In genomic region chr15:50181983-50182232, GRCh38 we compare ENCODE assay signal across 8 cellular contexts. TPM values are rescaled to one million over a fixed set of nuclear protein-coding genes. Genes with fewer than 3 reads are reported as not detected.
DNase-seq lines count a peak whose midpoint lies in the region; ATAC-seq and TF ChIP-seq lines count a peak whose summit lies in the region.

Gene SLC27A2, plus strand, starts transcription at chr15:50182196. Its CDS starts 232 bp downstream, at chr15:50182428.

- no peak for ATAC-seq in activated CD4-positive, alpha-beta T cell treated with anti-CD3 and anti-CD28 coated beads for 36 hours
- ATAC-seq in HG02852 (IDR thresholded peaks at IDR 0.05; ENCODE audit: unreplicated experiment) (peak; percentile 45), Panc1 (peak; percentile 79)
- peak; percentile 75 for ATAC-seq in naive thymus-derived CD4-positive, alpha-beta T cell

- peaks cover 26% of the 10 kb centered on the region for H3K4me1 Mint-ChIP-seq in activated CD4-positive, alpha-beta T cell treated with anti-CD3 and anti-CD28 coated beads for 36 hours
- H3K4me1 Mint-ChIP-seq in naive thymus-derived CD4-positive, alpha-beta T cell = peaks cover 7 to 56% (median 12%) of the 10 kb centered on the region in 7 donors

- H3K36me3 ChIP-seq in Panc1 (ENCODE audit: control insufficient read depth, insufficient read depth, low read length) (no peaks in the 10 kb centered on the region), endocrine pancreas (ENCODE audit: control insufficient read depth, insufficient read depth, low read length) (no peaks in the 10 kb centered on the region)
- H3K36me3 ChIP-seq in naive thymus-derived CD4-positive, alpha-beta T cell (ENCODE audit: control insufficient read depth in 2 of 3, insufficient read depth in 3 of 3, low read length in 3 of 3) = no peaks in the 10 kb centered on the region

- H3K27me3 ChIP-seq in Panc1 (ENCODE audit: control insufficient read depth, insufficient read depth, low read length) (peaks cover 19% of the 10 kb centered on the region), endocrine pancreas (ENCODE audit: control insufficient read depth, insufficient read depth, low read length) (no peaks in the 10 kb centered on the region)
- H3K27me3 ChIP-seq in naive thymus-derived CD4-positive, alpha-beta T cell (ENCODE audit: control insufficient read depth in 2 of 2, insufficient read depth in 2 of 2, low read length in 2 of 2) = no peaks in the 10 kb centered on the region

- H3K4me1 ChIP-seq in Panc1 (ENCODE audit: control insufficient read depth, insufficient read depth, low read length) (peaks cover 10% of the 10 kb centered on the region; the same call in 1 of the 2 replicates), endocrine pancreas (ENCODE audit: control insufficient read depth, insufficient read depth, low read length) (no peaks in the 10 kb centered on the region)
- H3K4me1 ChIP-seq in naive thymus-derived CD4-positive, alpha-beta T cell (ENCODE audit: control insufficient read depth in 2 of 2, insufficient read depth in 2 of 2, low read length in 2 of 2) = peaks cover 0 to 6% of the 10 kb centered on the region in 2 donors

- in situ Hi-C loops in Panc1 (cut with HindIII; ENCODE audit: low pct_unique_long_range_greater_than_20kb, low sequenced_read_pairs) = no loop called here

- H3K36me3 Mint-ChIP-seq in activated CD4-positive, alpha-beta T cell treated with anti-CD3 and anti-CD28 coated beads for 36 hours (ENCODE audit: low read depth) = peaks cover 8% of the 10 kb centered on the region
- H3K36me3 Mint-ChIP-seq in naive thymus-derived CD4-positive, alpha-beta T cell = peaks cover 0 to 5% (median 0%) of the 10 kb centered on the region in 5 donors

- BruUV-seq in Panc1 (replicated peaks; lab: Mats Ljungman, UMichigan) = no TSS peak

- no peak for DNase-seq in activated CD4-positive, alpha-beta T cell treated with anti-CD3 and anti-CD28 coated beads for 36 hours
- no peak for DNase-seq in activated CD4-positive, alpha-beta T cell treated with anti-CD3 and anti-CD28 coated beads, Interleukin-2, amount 50 U/mL, for 48 hours
- no peak for DNase-seq in Panc1 (ENCODE audit: low read depth, low spot score)
- peak in 2 of 9 donors; percentile 31 to 37 for DNase-seq in naive thymus-derived CD4-positive, alpha-beta T cell
- DNase-seq in DMS114 treated with DMSO at 0.1 percent for 48 hours (lab: John Stamatoyannopoulos, UW; ENCODE audit: unreplicated experiment) = no peak
- no peak for DNase-seq in GOT3 (lab: John Stamatoyannopoulos, UW)

- CTCF ChIA-PET in activated CD4-positive, alpha-beta T cell treated with anti-CD3 and anti-CD28 coated beads for 36 hours (lab: Charles Lee) = interaction anchor here (0.9 to 2.6 kb wide), 5 partner anchors 14 to 727 kb away, joined by 3 to 9 read pairs (median 4); partner anchors contain the start of gene AP4E1
- CTCF ChIA-PET in Panc1 (lab: Charles Lee) = interaction anchor here (0.6 kb wide), 1 partner anchor 52 kb away, joined by 6 read pairs; no protein-coding TSS in a partner anchor
- CTCF ChIA-PET in naive thymus-derived CD4-positive, alpha-beta T cell (lab: Charles Lee) = interaction anchor here (1.0 kb wide), 1 partner anchor 137 kb away, joined by 4 read pairs; no protein-coding TSS in a partner anchor

- H3K27ac Mint-ChIP-seq in activated CD4-positive, alpha-beta T cell treated with anti-CD3 and anti-CD28 coated beads for 36 hours = peak within 1 kb of the TSS; percentile 88
- peak within 1 kb of the TSS in 3 of 9 donors; percentile 39 to 85 (median 54) for H3K27ac Mint-ChIP-seq in naive thymus-derived CD4-positive, alpha-beta T cell

- POLR2A ChIA-PET in activated CD4-positive, alpha-beta T cell treated with anti-CD3 and anti-CD28 coated beads for 36 hours (lab: Charles Lee) = interaction anchor here (0.9 to 1.7 kb wide), 5 partner anchors 44 to 173 kb away, joined by 3 to 7 read pairs (median 4); partner anchors contain the start of gene GABPB1
- POLR2A ChIA-PET in Panc1 (lab: Charles Lee) = no interaction called here
- POLR2A ChIA-PET in naive thymus-derived CD4-positive, alpha-beta T cell (lab: Charles Lee) = no interaction called here

- H3K4me3 Mint-ChIP-seq in activated CD4-positive, alpha-beta T cell treated with anti-CD3 and anti-CD28 coated beads for 36 hours = peak within 1 kb of the TSS; percentile 85
- peak within 1 kb of the TSS; percentile 82 to 98 (median 90) for H3K4me3 Mint-ChIP-seq in naive thymus-derived CD4-positive, alpha-beta T cell

- H3K4me3 ChIP-seq in Panc1 (ENCODE audit: low read depth in 2 of 2, low read length in 2 of 2) (peak within 1 kb of the TSS; percentile 44 to 45), endocrine pancreas (ENCODE audit: control insufficient read depth, insufficient read depth, low read length) (peak within 1 kb of the TSS; percentile 61)
- peak within 1 kb of the TSS; percentile 67 for H3K4me3 ChIP-seq in naive thymus-derived CD4-positive, alpha-beta T cell (ENCODE audit: low read length)

- peaks cover 27% of the 10 kb centered on the region for H3K27me3 Mint-ChIP-seq in activated CD4-positive, alpha-beta T cell treated with anti-CD3 and anti-CD28 coated beads for 36 hours
- H3K27me3 Mint-ChIP-seq in naive thymus-derived CD4-positive, alpha-beta T cell = peaks cover 0 to 52% (median 38%) of the 10 kb centered on the region in 5 donors

- H3K9me3 ChIP-seq in Panc1 (ENCODE audit: control insufficient read depth, insufficient read depth, low read depth, low read length) (no peaks in the 10 kb centered on the region), endocrine pancreas (ENCODE audit: control insufficient read depth, low read length) (no peaks in the 10 kb centered on the region)
- H3K9me3 ChIP-seq in naive thymus-derived CD4-positive, alpha-beta T cell (ENCODE audit: control insufficient read depth in 2 of 3, low read length in 3 of 3) = no peaks in the 10 kb centered on the region

- H3K9me3 Mint-ChIP-seq in activated CD4-positive, alpha-beta T cell treated with anti-CD3 and anti-CD28 coated beads for 36 hours (ENCODE audit: low read depth) = no peaks in the 10 kb centered on the region
- no peaks in the 10 kb centered on the region for H3K9me3 Mint-ChIP-seq in naive thymus-derived CD4-positive, alpha-beta T cell

- peak; percentile 65 for TF ChIP-seq CTCF in Panc1 (IDR thresholded peaks at IDR 0.05)

- intact Hi-C loops in activated CD4-positive, alpha-beta T cell treated with anti-CD3 and anti-CD28 coated beads for 36 hours (cut with DNase I, micrococcal nuclease) = loop anchor here (1.0 to 10.0 kb wide), 12 partner anchors 45 to 725 kb away; partner anchors contain the start of genes AP4E1 (in 2 of the 2), DTWD1 (in 1 of the 2), FAM227B (in 1 of the 2) and USP8 (in 1 of the 2)
- intact Hi-C loops in Panc1 (cut with micrococcal nuclease; ENCODE audit: unreplicated experiment) = no loop called here
- intact Hi-C loops in naive thymus-derived CD4-positive, alpha-beta T cell (cut with micrococcal nuclease) = loop anchor here (1.0 to 10.0 kb wide), 12 partner anchors 65 to 1304 kb away; partner anchors contain the start of genes AP4E1 (in 2 of the 2), EID1 (in 1 of the 2), FAM227B (in 1 of the 2) and GABPB1 (in 1 of the 2)

- no peak within 1 kb of the TSS for H3K9ac ChIP-seq in endocrine pancreas (ENCODE audit: control insufficient read depth, insufficient read depth, low read length)

- no peak within 1 kb of the TSS for H3K27ac ChIP-seq in Panc1 (ENCODE audit: low read length)
- H3K27ac ChIP-seq in naive thymus-derived CD4-positive, alpha-beta T cell (ENCODE audit: low read depth, low read length) = no peak within 1 kb of the TSS

RNA-seq across cellular contexts. Expression of gene SLC27A2, which starts in this region (rescaled TPM):
- 10 to 100 TPM; 20.7 to 22.1 TPM for total RNA-seq in activated CD4-positive, alpha-beta T cell treated with anti-CD3 and anti-CD28 coated beads for 36 hours
- 0.18 TPM for total RNA-seq in Panc1 (2021; ENCODE audit: unreplicated experiment)
- not detected for polyA plus RNA-seq in Panc1 (2012; ENCODE audit: insufficient read length)
- 10 to 100 TPM in 1 of 5 experiments, under 1 TPM in 4; 0.34 to 28.2 (median 0.54) TPM for total RNA-seq in naive thymus-derived CD4-positive, alpha-beta T cell
- under 1 TPM; 0.17 to 0.38 TPM for polyA plus RNA-seq in naive thymus-derived CD4-positive, alpha-beta T cell

Comparison
In these comparisons a context has a peak if more than half of its experiments do, and no peak if none do; other contexts are left out.
1. Peak in ATAC-seq and H3K4me3 ChIP-seq in Panc1; RNA of the gene not detected or under 1 TPM.